In the genomic region with DNA sequence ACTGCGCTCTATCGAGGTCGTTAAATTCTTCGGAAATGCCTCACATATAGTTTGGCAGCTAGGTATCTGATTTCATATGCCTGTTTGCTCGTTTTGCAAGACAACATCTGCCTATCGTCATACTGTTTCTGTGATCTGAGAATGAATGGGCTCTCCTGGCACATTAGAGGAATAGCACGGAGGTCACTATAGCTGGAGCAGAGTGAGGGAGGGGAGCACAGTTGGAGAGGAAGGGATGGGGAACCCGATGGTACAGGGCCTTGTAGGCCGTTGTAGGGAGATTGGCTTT, we compare ENCODE assay signal across 8 cellular contexts. TPM values are rescaled to one million over a fixed set of nuclear protein-coding genes. Genes with fewer than 3 reads are reported as not detected.
DNase-seq lines count a peak whose midpoint lies in the region; ATAC-seq and TF ChIP-seq lines count a peak whose summit lies in the region.

No MANE protein-coding gene starts in this region.

- H4K8ac ChIP-seq in H9 (replicated peaks; ENCODE audit: insufficient read length, low read depth, low read length), result no peak overlapping the region

- H3K36me3 Mint-ChIP-seq in H9 (ENCODE audit: insufficient read depth in 1 of 3, low read depth in 3 of 3) (peaks cover 19 to 47% (median 44%) of the 10 kb centered on the region in 3 experiments), T-helper 17 cell (ENCODE audit: low read depth) (no peaks in the 10 kb centered on the region)

- peak overlapping the region; percentile 100 for H3K4me2 ChIP-seq in H9 (ENCODE audit: insufficient read depth, insufficient read length, low read length)

- peak overlapping the region; percentile 70 for H3K9ac ChIP-seq in H9 (ENCODE audit: extremely low read depth, insufficient read length, low read length)

- peak overlapping the region; percentile 86 for H3K23ac ChIP-seq in H9 (ENCODE audit: insufficient read length, low read depth, low read length)

- H3K79me2 ChIP-seq in H9 (ENCODE audit: insufficient read depth, low read length), result peaks cover 3% of the 10 kb centered on the region; the same call in 1 of the 2 replicates

- H3K9me3 Mint-ChIP-seq in H9, result peaks cover 59 to 70% of the 10 kb centered on the region in 2 experiments

- ATAC-seq in T-helper 17 cell, result no peak
- no peak for ATAC-seq in GM18861 (IDR thresholded peaks at IDR 0.05; ENCODE audit: unreplicated experiment)

- H2BK5ac ChIP-seq in H9 (ENCODE audit: insufficient read length, low read length), result no peak overlapping the region

- no peaks in the 10 kb centered on the region for H3K27me3 ChIP-seq in H9 (ENCODE audit: insufficient read depth, low read length)

- no peaks in the 10 kb centered on the region for H3K79me1 ChIP-seq in H9 (ENCODE audit: insufficient read depth, low read depth, low read length, poor library complexity, severe bottlenecking)

- H3K23me2 ChIP-seq in H9 (ENCODE audit: insufficient read length, low read depth, low read length, poor library complexity, severe bottlenecking), result peaks cover 6% of the 10 kb centered on the region

- H4K20me1 ChIP-seq in H9 (ENCODE audit: control insufficient read depth, insufficient read depth, insufficient read length), result no peaks in the 10 kb centered on the region

- TF ChIP-seq CTCF in H9 (conservative IDR thresholded peaks at IDR 0.05), result no peak
- no peak for TF ChIP-seq CTCF in fibroblast of villous mesenchyme (IDR thresholded peaks at IDR 0.05; ENCODE audit: insufficient read depth, low read depth, low read length)

- no peak overlapping the region for H2AFZ ChIP-seq in H9 (ENCODE audit: low read length)

- H2AK5ac ChIP-seq in H9 (ENCODE audit: insufficient read length, low read length), result no peak overlapping the region

- H3K27ac Mint-ChIP-seq in H9 (peak overlapping the region; percentile 67 to 96 (median 95); a peak in 6 of 7 replicates), T-helper 17 cell (peak overlapping the region; percentile 96)

- H3K9me3 ChIP-seq in H9 (ENCODE audit: control insufficient read depth, low read depth, low read length) (peaks cover 40% of the 10 kb centered on the region), T-helper 17 cell (ENCODE audit: control insufficient read depth, low read length, poor library complexity, severe bottlenecking) (no peaks in the 10 kb centered on the region)

- H3K27ac ChIP-seq in H9 (ENCODE audit: insufficient read length, low read depth, low read length), result no peak overlapping the region

- H4K91ac ChIP-seq in H9 (ENCODE audit: insufficient read length, low read depth, low read length), result no peak overlapping the region

- H2BK20ac ChIP-seq in H9 (ENCODE audit: low read depth, low read length, poor library complexity, severe bottlenecking), result no peak overlapping the region

- H3K27me3 Mint-ChIP-seq in H9 (ENCODE audit: low read depth), result no peaks in the 10 kb centered on the region; the same call in none of the 2 replicates
- no peaks in the 10 kb centered on the region for H3K27me3 Mint-ChIP-seq in T-helper 17 cell

- WGBS in H9 (ENCODE audit: extremely low coverage, insufficient read length, low lambda C conversion rate), result no CpG with 5 or more reads among the region's 9 CpGs

- H3K4me3 ChIP-seq in fibroblast of villous mesenchyme (ENCODE audit: low read depth, low read length) (peak overlapping the region; percentile 80), skeletal muscle cell (ENCODE audit: low read depth, low read length) (peak overlapping the region; percentile 72)

- no peak overlapping the region for H3T11ph ChIP-seq in H9 (ENCODE audit: low read length)

- DNase-seq in H9 (no peak), T-helper 17 cell (no peak), fibroblast of villous mesenchyme (ENCODE audit: low read depth) (no peak), skeletal muscle cell (ENCODE audit: low read depth) (no peak), NCI-H446 treated with DMSO at 0.1 percent for 48 hours (lab: John Stamatoyannopoulos, UW) (no peak), superior temporal gyrus (ENCODE audit: extremely low spot score) (no peak), NCI-H2029 treated with DMSO at 0.1 percent for 48 hours (lab: John Stamatoyannopoulos, UW) (no peak)

- no peak overlapping the region for H2BK12ac ChIP-seq in H9 (ENCODE audit: insufficient read length, low read depth, low read length)

- H3K4ac ChIP-seq in H9 (ENCODE audit: low read depth, low read length), result no peak overlapping the region

- no peak overlapping the region for H3K14ac ChIP-seq in H9 (ENCODE audit: insufficient read depth, low read length)

- no peak overlapping the region for H4K5ac ChIP-seq in H9 (ENCODE audit: insufficient read length, low read depth, low read length)

- H3K4me1 ChIP-seq in H9 (ENCODE audit: insufficient read depth, low read length), result no peaks in the 10 kb centered on the region

- no peak overlapping the region for H2BK15ac ChIP-seq in H9 (ENCODE audit: low read depth, low read length)

- H2BK120ac ChIP-seq in H9 (ENCODE audit: low read depth, low read length, poor library complexity, severe bottlenecking), result no peak overlapping the region

- H3K18ac ChIP-seq in H9 (ENCODE audit: insufficient read length, low read depth, low read length), result no peak overlapping the region

- no peak overlapping the region for H3K56ac ChIP-seq in H9 (ENCODE audit: insufficient read length, low read depth, low read length)

- H3K4me1 Mint-ChIP-seq in H9 (peaks cover 4 to 12% of the 10 kb centered on the region in 2 experiments), T-helper 17 cell (peaks cover 31% of the 10 kb centered on the region)

- peak overlapping the region; percentile 86 to 92 for H3K4me3 Mint-ChIP-seq in H9
- peak overlapping the region; percentile 98 for H3K4me3 Mint-ChIP-seq in T-helper 17 cell

RNA-seq across cellular contexts. Expression of a gene that starts 0.6 kb away (rescaled TPM):
- 16.2 and 17.8 TPM in 2 replicates for total RNA-seq in H9 (2021)
- 10 to 100 TPM; 35.9 to 45.1 TPM for total RNA-seq in T-helper 17 cell
- total RNA-seq in fibroblast of villous mesenchyme, result 13.0 and 19.3 TPM in 2 replicates

RNA-seq across cellular contexts. Expression of a gene that starts 1.3 kb away (rescaled TPM):
- 68.7 and 70.5 TPM in 2 replicates for total RNA-seq in H9 (2021)
- 10 to 100 TPM; 28.5 to 44.9 TPM for total RNA-seq in T-helper 17 cell
- 95.7 and 128 TPM in 2 replicates for total RNA-seq in fibroblast of villous mesenchyme

RNA-seq across cellular contexts. Expression of a gene that starts 31.9 kb away (rescaled TPM):
- total RNA-seq in H9 (2021), result 21.0 and 22.8 TPM in 2 replicates
- total RNA-seq in T-helper 17 cell, result 10 to 100 TPM; 32.5 to 34.0 TPM
- 23.5 and 24.6 TPM in 2 replicates for total RNA-seq in fibroblast of villous mesenchyme

RNA-seq across cellular contexts. Expression of a gene that starts 37.0 kb away (rescaled TPM):
- total RNA-seq in H9 (2021), result not detected in 2 replicates
- not detected for total RNA-seq in T-helper 17 cell
- total RNA-seq in fibroblast of villous mesenchyme, result not detected in 2 replicates

RNA-seq across cellular contexts. Expression of a gene that starts 57.5 kb away (rescaled TPM):
- total RNA-seq in H9 (2021), result 8.8 and 9.4 TPM in 2 replicates
- total RNA-seq in T-helper 17 cell, result 10 to 100 TPM; 23.9 to 29.5 TPM
- total RNA-seq in fibroblast of villous mesenchyme, result 27.7 and 31.5 TPM in 2 replicates
